In genomic region chr19:58575183-58576041, GRCh38 we compare ENCODE assay signal across 1 cellular context.
TF ChIP-seq lines count a peak whose summit lies in the region.

No MANE protein-coding gene starts in this region.

TF ChIP-seq in HepG2, 621 proteins besides CTCF, POLR2A, EP300 and RAD21 (continued from another document and continues in another):
- peak; percentile 23 for TF ChIP-seq ZNF18 (CRISPR knock-in tag; IDR thresholded peaks at IDR 0.05; ENCODE audit: insufficient replicate concordance)
- TF ChIP-seq ATRX (CRISPR knock-in tag; IDR thresholded peaks at IDR 0.05; ENCODE audit: borderline replicate concordance): no peak
- TF ChIP-seq, protein P1, sequence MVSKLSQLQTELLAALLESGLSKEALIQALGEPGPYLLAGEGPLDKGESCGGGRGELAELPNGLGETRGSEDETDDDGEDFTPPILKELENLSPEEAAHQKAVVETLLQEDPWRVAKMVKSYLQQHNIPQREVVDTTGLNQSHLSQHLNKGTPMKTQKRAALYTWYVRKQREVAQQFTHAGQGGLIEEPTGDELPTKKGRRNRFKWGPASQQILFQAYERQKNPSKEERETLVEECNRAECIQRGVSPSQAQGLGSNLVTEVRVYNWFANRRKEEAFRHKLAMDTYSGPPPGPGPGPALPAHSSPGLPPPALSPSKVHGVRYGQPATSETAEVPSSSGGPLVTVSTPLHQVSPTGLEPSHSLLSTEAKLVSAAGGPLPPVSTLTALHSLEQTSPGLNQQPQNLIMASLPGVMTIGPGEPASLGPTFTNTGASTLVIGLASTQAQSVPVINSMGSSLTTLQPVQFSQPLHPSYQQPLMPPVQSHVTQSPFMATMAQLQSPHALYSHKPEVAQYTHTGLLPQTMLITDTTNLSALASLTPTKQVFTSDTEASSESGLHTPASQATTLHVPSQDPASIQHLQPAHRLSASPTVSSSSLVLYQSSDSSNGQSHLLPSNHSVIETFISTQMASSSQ (IDR thresholded peaks at IDR 0.05; ENCODE audit: low read depth): no peak
- TF ChIP-seq, protein P1 (CRISPR knock-in tag; IDR thresholded peaks at IDR 0.05; ENCODE audit: borderline replicate concordance): no peak
- TF ChIP-seq, protein P2, sequence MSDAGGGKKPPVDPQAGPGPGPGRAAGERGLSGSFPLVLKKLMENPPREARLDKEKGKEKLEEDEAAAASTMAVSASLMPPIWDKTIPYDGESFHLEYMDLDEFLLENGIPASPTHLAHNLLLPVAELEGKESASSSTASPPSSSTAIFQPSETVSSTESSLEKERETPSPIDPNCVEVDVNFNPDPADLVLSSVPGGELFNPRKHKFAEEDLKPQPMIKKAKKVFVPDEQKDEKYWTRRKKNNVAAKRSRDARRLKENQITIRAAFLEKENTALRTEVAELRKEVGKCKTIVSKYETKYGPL (CRISPR knock-in tag; IDR thresholded peaks at IDR 0.05): no peak
- TF ChIP-seq GABPB1 (CRISPR knock-in tag; IDR thresholded peaks at IDR 0.05): peak; percentile 92
- no peak for TF ChIP-seq IKZF1 (IDR thresholded peaks at IDR 0.05)
- no peak for TF ChIP-seq JUN (CRISPR knock-in tag; IDR thresholded peaks at IDR 0.05)
- peak; percentile 93 for TF ChIP-seq RFX1 (IDR thresholded peaks at IDR 0.05)
- TF ChIP-seq TBX3 (IDR thresholded peaks at IDR 0.05; ENCODE audit: borderline replicate concordance): peak; percentile 9; the same call in 1 of the 2 replicates
- TF ChIP-seq ZMYM3 (CRISPR knock-in tag; IDR thresholded peaks at IDR 0.05): no peak
- TF ChIP-seq KDM3A (CRISPR knock-in tag; IDR thresholded peaks at IDR 0.05; ENCODE audit: low read depth): peak; percentile 71; the same call in 1 of the 2 replicates
- no peak for TF ChIP-seq ZNF660 (CRISPR knock-in tag; IDR thresholded peaks at IDR 0.05; ENCODE audit: borderline replicate concordance, low read depth)
- TF ChIP-seq THAP11 (CRISPR knock-in tag; IDR thresholded peaks at IDR 0.05): peak; percentile 97
- peak; percentile 86 for TF ChIP-seq HOXA3 (CRISPR knock-in tag; IDR thresholded peaks at IDR 0.05)
- no peak; the same call in 1 of the 2 replicates for TF ChIP-seq ZNF138 (CRISPR knock-in tag; IDR thresholded peaks at IDR 0.05; ENCODE audit: low read depth)
- TF ChIP-seq CCAR2 (optimal IDR thresholded peaks at IDR 0.05; ENCODE audit: low read depth, low read length): no peak
- no peak; the same call in 1 of the 2 replicates for TF ChIP-seq ZNF333 (CRISPR knock-in tag; IDR thresholded peaks at IDR 0.05; ENCODE audit: borderline replicate concordance)
- TF ChIP-seq ZNF788 (CRISPR knock-in tag; IDR thresholded peaks at IDR 0.05; ENCODE audit: borderline replicate concordance): peak; percentile 73; the same call in 1 of the 2 replicates
- peak; percentile 87 for TF ChIP-seq GATAD1 (CRISPR knock-in tag; IDR thresholded peaks at IDR 0.05)
- TF ChIP-seq, protein P3, sequence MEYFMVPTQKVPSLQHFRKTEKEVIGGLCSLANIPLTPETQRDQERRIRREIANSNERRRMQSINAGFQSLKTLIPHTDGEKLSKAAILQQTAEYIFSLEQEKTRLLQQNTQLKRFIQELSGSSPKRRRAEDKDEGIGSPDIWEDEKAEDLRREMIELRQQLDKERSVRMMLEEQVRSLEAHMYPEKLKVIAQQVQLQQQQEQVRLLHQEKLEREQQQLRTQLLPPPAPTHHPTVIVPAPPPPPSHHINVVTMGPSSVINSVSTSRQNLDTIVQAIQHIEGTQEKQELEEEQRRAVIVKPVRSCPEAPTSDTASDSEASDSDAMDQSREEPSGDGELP (IDR thresholded peaks at IDR 0.05; ENCODE audit: borderline replicate concordance, low read depth): peak; percentile 44; the same call in 1 of the 2 replicates
- TF ChIP-seq HNRNPK (IDR thresholded peaks at IDR 0.05; ENCODE audit: low read depth, low read length, poor library complexity, severe bottlenecking): no peak
- TF ChIP-seq ZNF530 (CRISPR knock-in tag; IDR thresholded peaks at IDR 0.05; ENCODE audit: low read depth): 0 out of 2 replicates have a peak, but pooled peaks have one; percentile 22
- no peak for TF ChIP-seq ZBTB34 (CRISPR knock-in tag; IDR thresholded peaks at IDR 0.05)
- TF ChIP-seq ZNF251 (CRISPR knock-in tag; IDR thresholded peaks at IDR 0.05): no peak
- peak; percentile 51; the same call in 1 of the 2 replicates for TF ChIP-seq MAX (IDR thresholded peaks at IDR 0.05)
- no peak for TF ChIP-seq AKNA (CRISPR knock-in tag; IDR thresholded peaks at IDR 0.05; ENCODE audit: borderline replicate concordance)
- peak; percentile 78 for TF ChIP-seq RFX3 (CRISPR knock-in tag; IDR thresholded peaks at IDR 0.05)
- 0 out of 2 replicates have a peak, but pooled peaks have one; percentile 73 for TF ChIP-seq BRCA1 (CRISPR knock-in tag; IDR thresholded peaks at IDR 0.05)
- TF ChIP-seq MATR3 (CRISPR knock-in tag; IDR thresholded peaks at IDR 0.05): no peak
- TF ChIP-seq ZNF552 (CRISPR knock-in tag; IDR thresholded peaks at IDR 0.05; ENCODE audit: borderline replicate concordance): no peak
- TF ChIP-seq STAT6 (CRISPR knock-in tag; IDR thresholded peaks at IDR 0.05; ENCODE audit: borderline replicate concordance): peak; percentile 56; the same call in 1 of the 2 replicates
- TF ChIP-seq, protein P4, sequence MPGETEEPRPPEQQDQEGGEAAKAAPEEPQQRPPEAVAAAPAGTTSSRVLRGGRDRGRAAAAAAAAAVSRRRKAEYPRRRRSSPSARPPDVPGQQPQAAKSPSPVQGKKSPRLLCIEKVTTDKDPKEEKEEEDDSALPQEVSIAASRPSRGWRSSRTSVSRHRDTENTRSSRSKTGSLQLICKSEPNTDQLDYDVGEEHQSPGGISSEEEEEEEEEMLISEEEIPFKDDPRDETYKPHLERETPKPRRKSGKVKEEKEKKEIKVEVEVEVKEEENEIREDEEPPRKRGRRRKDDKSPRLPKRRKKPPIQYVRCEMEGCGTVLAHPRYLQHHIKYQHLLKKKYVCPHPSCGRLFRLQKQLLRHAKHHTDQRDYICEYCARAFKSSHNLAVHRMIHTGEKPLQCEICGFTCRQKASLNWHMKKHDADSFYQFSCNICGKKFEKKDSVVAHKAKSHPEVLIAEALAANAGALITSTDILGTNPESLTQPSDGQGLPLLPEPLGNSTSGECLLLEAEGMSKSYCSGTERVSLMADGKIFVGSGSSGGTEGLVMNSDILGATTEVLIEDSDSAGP (CRISPR knock-in tag; IDR thresholded peaks at IDR 0.05; ENCODE audit: borderline replicate concordance): peak; percentile 90
- TF ChIP-seq, protein P5, sequence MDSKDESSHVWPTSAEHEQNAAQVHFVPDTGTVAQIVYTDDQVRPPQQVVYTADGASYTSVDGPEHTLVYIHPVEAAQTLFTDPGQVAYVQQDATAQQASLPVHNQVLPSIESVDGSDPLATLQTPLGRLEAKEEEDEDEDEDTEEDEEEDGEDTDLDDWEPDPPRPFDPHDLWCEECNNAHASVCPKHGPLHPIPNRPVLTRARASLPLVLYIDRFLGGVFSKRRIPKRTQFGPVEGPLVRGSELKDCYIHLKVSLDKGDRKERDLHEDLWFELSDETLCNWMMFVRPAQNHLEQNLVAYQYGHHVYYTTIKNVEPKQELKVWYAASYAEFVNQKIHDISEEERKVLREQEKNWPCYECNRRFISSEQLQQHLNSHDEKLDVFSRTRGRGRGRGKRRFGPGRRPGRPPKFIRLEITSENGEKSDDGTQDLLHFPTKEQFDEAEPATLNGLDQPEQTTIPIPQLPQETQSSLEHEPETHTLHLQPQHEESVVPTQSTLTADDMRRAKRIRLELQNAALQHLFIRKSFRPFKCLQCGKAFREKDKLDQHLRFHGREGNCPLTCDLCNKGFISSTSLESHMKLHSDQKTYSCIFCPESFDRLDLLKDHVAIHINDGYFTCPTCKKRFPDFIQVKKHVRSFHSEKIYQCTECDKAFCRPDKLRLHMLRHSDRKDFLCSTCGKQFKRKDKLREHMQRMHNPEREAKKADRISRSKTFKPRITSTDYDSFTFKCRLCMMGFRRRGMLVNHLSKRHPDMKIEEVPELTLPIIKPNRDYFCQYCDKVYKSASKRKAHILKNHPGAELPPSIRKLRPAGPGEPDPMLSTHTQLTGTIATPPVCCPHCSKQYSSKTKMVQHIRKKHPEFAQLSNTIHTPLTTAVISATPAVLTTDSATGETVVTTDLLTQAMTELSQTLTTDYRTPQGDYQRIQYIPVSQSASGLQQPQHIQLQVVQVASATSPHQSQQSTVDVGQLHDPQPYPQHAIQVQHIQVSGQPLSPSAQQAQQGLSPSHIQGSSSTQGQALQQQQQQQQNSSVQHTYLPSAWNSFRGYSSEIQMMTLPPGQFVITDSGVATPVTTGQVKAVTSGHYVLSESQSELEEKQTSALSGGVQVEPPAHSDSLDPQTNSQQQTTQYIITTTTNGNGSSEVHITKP (CRISPR knock-in tag; IDR thresholded peaks at IDR 0.05; ENCODE audit: low read depth): peak; percentile 78
- TF ChIP-seq DNMT3B (CRISPR knock-in tag; conservative IDR thresholded peaks at IDR 0.05): peak; percentile 61; the same call in 1 of the 2 replicates
